In genomic region chr3:17372811-17373210, GRCh38 we compare ENCODE assay signal across 23 cellular contexts.
DNase-seq lines count a peak whose midpoint lies in the region; ATAC-seq, FAIRE-seq and TF ChIP-seq lines count a peak whose summit lies in the region.
"Had no signal": no experiment of that assay in that cellular context is flagged by ENCODE, and none has a peak within 500 bp of the region (broad histone marks: within the 10 kb centered on the region; RNA-seq: fewer than 3 reads in every experiment).

No MANE protein-coding gene starts in this region.

- no peak overlapping the region for H3K27ac Mint-ChIP-seq in activated T-cell treated with anti-CD3 and anti-CD28 coated beads, Interleukin-2, amount 50 U/mL, for 72 hours
- H3K27ac Mint-ChIP-seq: activated naive CD4-positive, alpha-beta T cell treated with anti-CD3 and anti-CD28 coated beads, Interleukin-2, amount 50 U/mL, for 24 hours; naive B cell; T-helper 17 cell had no signal

- peaks cover 2% of the 10 kb centered on the region in 2 donors for H3K36me3 Mint-ChIP-seq in activated T-cell treated with anti-CD3 and anti-CD28 coated beads, Interleukin-2, amount 50 U/mL, for 72 hours (ENCODE audit: insufficient read depth in 2 of 2)

- H3K4me1 Mint-ChIP-seq in activated T-cell treated with anti-CD3 and anti-CD28 coated beads, Interleukin-2, amount 50 U/mL, for 72 hours (ENCODE audit: low read depth): no peaks in the 10 kb centered on the region
- H3K4me1 Mint-ChIP-seq: activated naive CD4-positive, alpha-beta T cell treated with anti-CD3 and anti-CD28 coated beads, Interleukin-2, amount 50 U/mL, for 24 hours; naive B cell; T-helper 17 cell had no signal

- H3K27ac ChIP-seq in HepG2 (ENCODE audit: extremely low read length, insufficient read depth, low read length) (no peak overlapping the region), ovary (no peak overlapping the region)
- H3K27ac ChIP-seq: brain microvascular endothelial cell, heart left ventricle, lower lobe of right lung, SJCRH30 had no signal

- TF ChIP-seq EP300 in HepG2 (IDR thresholded peaks at IDR 0.05; ENCODE audit: low read depth in 2 of 2, low read length in 2 of 2) (no peak), HepG2 (CRISPR knock-in tag; IDR thresholded peaks at IDR 0.05; ENCODE audit: borderline replicate concordance) (no peak), ovary (IDR thresholded peaks at IDR 0.05) (no peak)

- H3K27me3 Mint-ChIP-seq in activated T-cell treated with anti-CD3 and anti-CD28 coated beads, Interleukin-2, amount 50 U/mL, for 72 hours (ENCODE audit: low read depth): no peaks in the 10 kb centered on the region
- H3K27me3 Mint-ChIP-seq: activated naive CD4-positive, alpha-beta T cell treated with anti-CD3 and anti-CD28 coated beads, Interleukin-2, amount 50 U/mL, for 24 hours; naive B cell; T-helper 17 cell had no signal

- H3K4me3 Mint-ChIP-seq in activated T-cell treated with anti-CD3 and anti-CD28 coated beads, Interleukin-2, amount 50 U/mL, for 72 hours: no peak overlapping the region
- H3K4me3 Mint-ChIP-seq: activated naive CD4-positive, alpha-beta T cell treated with anti-CD3 and anti-CD28 coated beads, Interleukin-2, amount 50 U/mL, for 24 hours; naive B cell; T-helper 17 cell had no signal

- H4K20me1 ChIP-seq in HepG2 (ENCODE audit: insufficient read depth, low read length): no peaks in the 10 kb centered on the region

- no peak for TF ChIP-seq POLR2A in HepG2 (IDR thresholded peaks at IDR 0.05; ENCODE audit: insufficient read depth in 1 of 2, low read depth in 2 of 2, low read length in 2 of 2)
- no peak for TF ChIP-seq POLR2A in ovary (IDR thresholded peaks at IDR 0.05)

- H3K27me3 ChIP-seq in HepG2 (ENCODE audit: control insufficient read depth in 1 of 2, insufficient read depth in 2 of 2, low read length in 2 of 2) (no peaks in the 10 kb centered on the region), ovary (no peaks in the 10 kb centered on the region)
- H3K27me3 ChIP-seq: brain microvascular endothelial cell, heart left ventricle, SJCRH30 had no signal

- 92% methylated on average over 2 of the region's 2 CpGs for WGBS in HepG2 (ENCODE audit: low lambda C conversion rate)
- 76 to 89% (median 78%) methylated on average over 2 of the region's 2 CpGs for WGBS in ovary, 3 donors

- H3K36me3 ChIP-seq in HepG2 (replicated peaks in 1 of 2; ENCODE audit: control insufficient read depth in 1 of 2, insufficient read depth in 2 of 2, low read length in 2 of 2) (peaks cover 4 to 20% of the 10 kb centered on the region in 2 experiments; a peak in 4 of 5 replicates), ovary (no peaks in the 10 kb centered on the region)
- H3K36me3 ChIP-seq: brain microvascular endothelial cell, SJCRH30 had no signal

- no peaks in the 10 kb centered on the region for H3K9me3 Mint-ChIP-seq in activated T-cell treated with anti-CD3 and anti-CD28 coated beads, Interleukin-2, amount 50 U/mL, for 72 hours
- H3K9me3 Mint-ChIP-seq: activated naive CD4-positive, alpha-beta T cell treated with anti-CD3 and anti-CD28 coated beads, Interleukin-2, amount 50 U/mL, for 24 hours; naive B cell had no signal

- CTCF ChIA-PET in HepG2 (lab: Yijun Ruan, JAX; ENCODE audit: low intra/inter-chr PET ratio, low total read pairs): no interaction called here

- no peak overlapping the region for H3K4me2 ChIP-seq in HepG2 (ENCODE audit: low read depth, low read length)

- in situ Hi-C loops in HepG2 (cut with HindIII; ENCODE audit: extremely low pct_ligation_motif_present, low pct_unique_long_range_greater_than_20kb): no loop called here

- H3K9ac ChIP-seq in HepG2 (ENCODE audit: insufficient read depth, low read depth, low read length): no peak overlapping the region

- H3K9me3 ChIP-seq in HepG2 (ENCODE audit: low read length) (no peaks in the 10 kb centered on the region), ovary (no peaks in the 10 kb centered on the region)
- H3K9me3 ChIP-seq: heart left ventricle, lower lobe of right lung, SJCRH30 had no signal

- no peaks in the 10 kb centered on the region for H3K4me1 ChIP-seq in HepG2 (ENCODE audit: insufficient read depth, low read length)
- H3K4me1 ChIP-seq in ovary (ENCODE audit: insufficient read depth): no peaks in the 10 kb centered on the region
- H3K4me1 ChIP-seq: heart left ventricle, lower lobe of right lung, SJCRH30 had no signal

- intact Hi-C loops in HepG2 (cut with micrococcal nuclease; ENCODE audit: unreplicated experiment) (no loop called here), ovary (cut with DNase I) (no loop called here)

- no peak for TF ChIP-seq RAD21 in HepG2 (CRISPR knock-in tag; IDR thresholded peaks at IDR 0.05)

- no TSS peak for BruUV-seq in HepG2 (replicated peaks; lab: Mats Ljungman, UMichigan)

- TF ChIP-seq CTCF in HepG2 (CRISPR knock-in tag; IDR thresholded peaks at IDR 0.05) (no peak), ovary (IDR thresholded peaks at IDR 0.05) (no peak)

- no peaks in the 10 kb centered on the region for H3K79me2 ChIP-seq in HepG2 (ENCODE audit: insufficient read depth, low read length)

- ATAC-seq in HepG2: peak; percentile 41; the same call in 1 of the 3 replicates
- no peak for ATAC-seq in activated T-cell treated with anti-CD3 and anti-CD28 coated beads, Interleukin-2, amount 50 U/mL, for 72 hours (replicated peaks in 1 of 2)
- ATAC-seq: heart left ventricle, lower lobe of right lung, T-helper 17 cell had no signal

- H3K4me3 ChIP-seq in HepG2 (replicated peaks in 1 of 3; ENCODE audit: insufficient read depth in 1 of 3, low read depth in 2 of 3, low read length in 3 of 3) (no peak overlapping the region), ovary (no peak overlapping the region)
- H3K4me3 ChIP-seq: heart left ventricle, lower lobe of right lung, SJCRH30 had no signal

- FAIRE-seq in HepG2 (lab: Jason Lieb, UNC): no peak

- no peak overlapping the region for H2AFZ ChIP-seq in HepG2 (ENCODE audit: low read length)

- POLR2A ChIA-PET in HepG2 (lab: Yijun Ruan, JAX): no interaction called here

- DNase-seq in EL: peak; percentile 31
- DNase-seq in NCI-H69 (lab: John Stamatoyannopoulos, UW): peak; percentile 7
- DNase-seq in dedifferentiated amniotic fluid mesenchymal stem cell (ENCODE audit: extremely low spot score): peak; percentile 29
- DNase-seq in HepG2 (ENCODE audit: low spot score): peak; percentile 3
- no peak for DNase-seq in activated T-cell treated with anti-CD3 and anti-CD28 coated beads, Interleukin-2, amount 50 U/mL, for 72 hours
- DNase-seq in NOMO-1 treated with dmso at 0.1 percent for 144 hours (lab: John Stamatoyannopoulos, UW; ENCODE audit: unreplicated experiment): no peak
- no peak for DNase-seq in ovary
- no peak for DNase-seq in 8988T
- DNase-seq: AML-193; brain microvascular endothelial cell; GOT3; heart left ventricle; lower lobe of right lung; naive B cell; NCI-H1417 treated with DMSO at 0.1 percent for 48 hours; NCI-H748 treated with DMSO at 0.1 percent for 48 hours; OCI-M1; posterior cingulate gyrus; SJCRH30; stimulated activated CD4-positive, alpha-beta T cell treated with anti-CD3 and anti-CD28 coated beads, Interleukin-1b, Interleukin-23, amount 100 ng/mL, for 48 hours; stimulated activated naive CD4-positive, alpha-beta T cell; T-helper 17 cell had no signal

TF ChIP-seq in HepG2, 621 proteins besides CTCF, POLR2A, EP300 and RAD21:
- TF ChIP-seq FOXA3 (CRISPR knock-in tag; IDR thresholded peaks at IDR 0.05) (peak; percentile 9; the same call in 1 of the 2 replicates), FOSL2 (CRISPR knock-in tag; IDR thresholded peaks at IDR 0.05) (peak; percentile 61; the same call in 1 of the 2 replicates), ZNF280D (CRISPR knock-in tag; IDR thresholded peaks at IDR 0.05) (no peak), ARID3A (IDR thresholded peaks at IDR 0.05; ENCODE audit: low read depth, low read length) (0 out of 2 replicates have a peak, but pooled peaks have one; percentile 16), MZF1 (CRISPR knock-in tag; IDR thresholded peaks at IDR 0.05; ENCODE audit: borderline replicate concordance) (no peak), FOXP1 (IDR thresholded peaks at IDR 0.05) (0 out of 2 replicates have a peak, but pooled peaks have one; percentile 7), FOXP1 (CRISPR knock-in tag; IDR thresholded peaks at IDR 0.05) (peak; percentile 48), MXI1 (IDR thresholded peaks at IDR 0.05; ENCODE audit: borderline replicate concordance, low read depth, low read length) (no peak)

Comparison
In these comparisons a context has a peak if more than half of its experiments do, and no peak if none do; other contexts are left out.
1. DNase-seq: peak in EL (single experiment), NCI-H69 (single experiment), dedifferentiated amniotic fluid mesenchymal stem cell (single experiment) and HepG2 (single experiment); none in activated T-cell treated with anti-CD3 and anti-CD28 coated beads, Interleukin-2, amount 50 U/mL, for 72 hours (0 of 2), NOMO-1 treated with dmso at 0.1 percent for 144 hours (single experiment), ovary (0 of 5) and 8988T (single experiment).